8 cellular contexts compared by ENCODE assay signal in genomic region chr17:4948997-4949320, GRCh38. TPM values are rescaled to one million over a fixed set of nuclear protein-coding genes. Genes with fewer than 3 reads are reported as not detected.
A peak's percentile ranks its signal among the peaks of the same experiment; 100 is the strongest.
DNase-seq lines count a peak whose midpoint lies in the region; ATAC-seq lines count a peak whose summit lies in the region.

No MANE protein-coding gene starts in this region.

- peaks cover 34% of the 10 kb centered on the region for H3K4me1 Mint-ChIP-seq in activated CD4-positive, alpha-beta T cell treated with anti-CD3 and anti-CD28 coated beads for 36 hours

- peak overlapping the region; percentile 82 to 99 for H3K4me3 ChIP-seq in duodenal mucosa (ENCODE audit: low read depth in 1 of 2, low read length in 2 of 2)

- POLR2A ChIA-PET in activated CD4-positive, alpha-beta T cell treated with anti-CD3 and anti-CD28 coated beads for 36 hours (lab: Charles Lee), result interaction anchor here (0.8 to 9.2 kb wide), 2 partner anchors 9 to 19 kb away, joined by 8 to 80 read pairs; partner anchors contain the start of genes RNF167, SLC25A11 and SPAG7

- H3K27ac Mint-ChIP-seq in activated CD4-positive, alpha-beta T cell treated with anti-CD3 and anti-CD28 coated beads for 36 hours, result peak overlapping the region; percentile 89

- H3K9ac ChIP-seq in duodenal mucosa (ENCODE audit: low read depth in 1 of 2, low read length in 2 of 2), result peak overlapping the region; percentile 79 to 83

- intact Hi-C loops in activated CD4-positive, alpha-beta T cell treated with anti-CD3 and anti-CD28 coated beads for 36 hours (cut with DNase I, micrococcal nuclease), result loop anchor here (1.0 to 10.0 kb wide), 16 partner anchors 9 to 1693 kb away; partner anchors contain the start of genes ARRB2 (in 2 of the 2), RNF167 (in 2 of the 2), SLC25A11 (in 2 of the 2) and SPAG7 (in 2 of the 2)

- CTCF ChIA-PET in activated CD4-positive, alpha-beta T cell treated with anti-CD3 and anti-CD28 coated beads for 36 hours (lab: Charles Lee), result no interaction called here

- H3K9me3 ChIP-seq in duodenal mucosa (ENCODE audit: control insufficient read depth in 1 of 2, low read length in 2 of 2), result no peaks in the 10 kb centered on the region

- no peaks in the 10 kb centered on the region for H3K27me3 ChIP-seq in duodenal mucosa (ENCODE audit: control insufficient read depth in 1 of 2, insufficient read depth in 2 of 2, low read length in 2 of 2)

- ATAC-seq in HG02642 (IDR thresholded peaks at IDR 0.05; ENCODE audit: poor library complexity, unreplicated experiment), result peak; percentile 40
- peak; percentile 39 for ATAC-seq in activated CD4-positive, alpha-beta T cell treated with anti-CD3 and anti-CD28 coated beads for 36 hours

- peaks cover 42% of the 10 kb centered on the region for H3K36me3 Mint-ChIP-seq in activated CD4-positive, alpha-beta T cell treated with anti-CD3 and anti-CD28 coated beads for 36 hours (ENCODE audit: low read depth)

- no peaks in the 10 kb centered on the region for H3K9me3 Mint-ChIP-seq in activated CD4-positive, alpha-beta T cell treated with anti-CD3 and anti-CD28 coated beads for 36 hours (ENCODE audit: low read depth)

- peaks cover 9 to 23% of the 10 kb centered on the region in 2 donors for H3K36me3 ChIP-seq in duodenal mucosa (ENCODE audit: control insufficient read depth in 1 of 2, insufficient read depth in 2 of 2, low read length in 2 of 2)

- DNase-seq in DMS153 (lab: John Stamatoyannopoulos, UW), result peak; percentile 53
- DNase-seq in DMS153 treated with DMSO at 0.1 percent for 48 hours (lab: John Stamatoyannopoulos, UW; ENCODE audit: unreplicated experiment), result no peak
- DNase-seq in NCI-H2196 (lab: John Stamatoyannopoulos, UW; ENCODE audit: unreplicated experiment), result peak; percentile 76
- DNase-seq in activated CD4-positive, alpha-beta T cell treated with anti-CD3 and anti-CD28 coated beads for 36 hours, result peak; percentile 88
- peak; percentile 89 for DNase-seq in lung microvascular endothelial cell (ENCODE audit: low read depth in 2 of 2)
- DNase-seq in stimulated activated CD8-positive, alpha-beta memory T cell treated with anti-CD3 and anti-CD28 coated beads, Interleukin-2, amount 100 ng/mL, for 48 hours (ENCODE audit: low read depth in 2 of 2), result peak; percentile 70 to 72

- H3K4me3 Mint-ChIP-seq in activated CD4-positive, alpha-beta T cell treated with anti-CD3 and anti-CD28 coated beads for 36 hours, result peak overlapping the region; percentile 99

- peaks cover 38 to 49% of the 10 kb centered on the region in 2 donors for H3K4me1 ChIP-seq in duodenal mucosa (ENCODE audit: control insufficient read depth in 1 of 2, insufficient read depth in 2 of 2, low read length in 2 of 2)

- no peaks in the 10 kb centered on the region for H3K27me3 Mint-ChIP-seq in activated CD4-positive, alpha-beta T cell treated with anti-CD3 and anti-CD28 coated beads for 36 hours

- peak overlapping the region; percentile 99 for H3K27ac ChIP-seq in duodenal mucosa (ENCODE audit: low read depth, low read length)

RNA-seq across cellular contexts. Expression of gene PFN1, which starts 0.6 kb away (rescaled TPM):
- 1,000 to 10,000 TPM; 1,809 to 1,911 TPM for total RNA-seq in activated CD4-positive, alpha-beta T cell treated with anti-CD3 and anti-CD28 coated beads for 36 hours
- 280 and 359 TPM in 2 replicates for total RNA-seq in lung microvascular endothelial cell

RNA-seq across cellular contexts. Expression of gene ENO3, which starts 2.0 kb away (rescaled TPM):
- 10 to 100 TPM; 32.0 to 32.9 TPM for total RNA-seq in activated CD4-positive, alpha-beta T cell treated with anti-CD3 and anti-CD28 coated beads for 36 hours
- total RNA-seq in lung microvascular endothelial cell, result 1.1 and 2.6 TPM in 2 replicates

RNA-seq across cellular contexts. Expression of gene RNF167, which starts 8.9 kb away (rescaled TPM):
- total RNA-seq in activated CD4-positive, alpha-beta T cell treated with anti-CD3 and anti-CD28 coated beads for 36 hours, result 100 to 1,000 TPM; 147 to 189 TPM
- 13.5 and 23.2 TPM in 2 replicates for total RNA-seq in lung microvascular endothelial cell

RNA-seq across cellular contexts. Expression of gene SLC25A11, which starts 9.1 kb away (rescaled TPM):
- total RNA-seq in activated CD4-positive, alpha-beta T cell treated with anti-CD3 and anti-CD28 coated beads for 36 hours, result 10 to 100 TPM; 74.2 to 77.9 TPM
- 38.4 and 57.3 TPM in 2 replicates for total RNA-seq in lung microvascular endothelial cell

RNA-seq across cellular contexts. Expression of gene GP1BA, which starts 16.9 kb away (rescaled TPM):
- total RNA-seq in activated CD4-positive, alpha-beta T cell treated with anti-CD3 and anti-CD28 coated beads for 36 hours, result not detected
- not detected in 2 replicates for total RNA-seq in lung microvascular endothelial cell
